ENCODE assay signal across 28 cellular contexts in the genomic region with DNA sequence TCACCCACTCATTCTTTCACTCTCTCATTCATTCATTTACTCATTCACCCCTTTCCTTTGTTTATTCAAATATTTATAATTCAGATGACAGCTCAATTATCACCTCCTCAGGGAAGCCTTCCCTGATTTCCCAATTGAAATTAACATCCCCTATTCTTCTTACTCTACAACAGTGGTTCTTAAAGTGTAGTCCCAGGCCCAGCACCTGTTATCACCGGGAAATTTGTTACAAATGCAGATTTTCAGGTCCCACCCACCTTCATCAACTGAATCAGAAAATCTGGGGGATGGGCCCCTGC. TPM values are rescaled to one million over a fixed set of nuclear protein-coding genes. Genes with fewer than 3 reads are reported as not detected.
"Had no signal": no experiment of that assay in that cellular context is flagged by ENCODE, and none has a peak within 500 bp of the region (broad histone marks: within the 10 kb centered on the region; RNA-seq: fewer than 3 reads in every experiment).

No MANE protein-coding gene starts in this region.

- H3K79me2 ChIP-seq: parathyroid adenoma had no signal

- H3K36me3 ChIP-seq: neutrophil, ovary, right lobe of liver, thyroid gland, upper lobe of right lung, uterus had no signal

- H3K4me1 ChIP-seq: parathyroid adenoma, psoas muscle, right lobe of liver, thyroid gland, upper lobe of right lung, uterus had no signal

- H3K9me3 Mint-ChIP-seq: naive B cell; natural killer cell; nephron; stimulated activated effector memory CD8-positive, alpha-beta T cell treated with anti-CD3 and anti-CD28 coated beads, Interleukin-12 subunit alpha, Interleukin-12 subunit beta, amount 100 ng/mL, for 72 hours; stimulated activated naive B cell treated with anti-CD40 and anti-IgM and Interleukin-4, amounts not matched to agents 10 μg/mL and 1 μg/mL and 100 μg/mL, for 72 hours; stimulated activated naive CD8-positive, alpha-beta T cell treated with anti-CD3 and anti-CD28 coated beads, Interleukin-15, Interleukin-2, amounts not matched to agents 100 ng/mL and 50 ng/mL, for 24 hours had no signal

- H3K27me3 Mint-ChIP-seq: progenitor cell of endocrine pancreas had no signal

- FAIRE-seq: small intestine had no signal

- DNase-seq: naive B cell; natural killer cell; nucleus accumbens; psoas muscle; right lobe of liver; small intestine; stimulated activated CD4-positive, alpha-beta T cell treated with anti-CD3 and anti-CD28 coated beads, Interleukin-2, amount 100 ng/mL, for 24 hours; stimulated activated CD4-positive, alpha-beta T cell treated with anti-CD3 and anti-CD28 coated beads, Interleukin-2, amount 100 ng/mL, for 48 hours; stimulated activated CD4-positive, alpha-beta T cell treated with anti-CD3 and anti-CD28 coated beads, Interleukin-4, amount 100 ng/mL, for 24 hours; stimulated activated naive B cell treated with anti-CD40 and anti-IgM and Interleukin-4, amounts not matched to agents 10 μg/mL and 1 μg/mL and 100 μg/mL, for 72 hours; stimulated activated naive CD4-positive, alpha-beta T cell treated with Interleukin-2 at 50 U/mL for 16 hours; stomach; thyroid gland; upper lobe of right lung; uterus had no signal

- H3K27ac Mint-ChIP-seq: naive B cell; natural killer cell; nephron; progenitor cell of endocrine pancreas; stimulated activated effector memory CD8-positive, alpha-beta T cell treated with anti-CD3 and anti-CD28 coated beads, Interleukin-12 subunit alpha, Interleukin-12 subunit beta, amount 100 ng/mL, for 72 hours; stimulated activated naive B cell treated with anti-CD40 and anti-IgM and Interleukin-4, amounts not matched to agents 10 μg/mL and 1 μg/mL and 100 μg/mL, for 72 hours; stimulated activated naive CD8-positive, alpha-beta T cell treated with anti-CD3 and anti-CD28 coated beads, Interleukin-15, Interleukin-2, amounts not matched to agents 100 ng/mL and 50 ng/mL, for 24 hours had no signal

- H3K4me3 ChIP-seq: ovary, psoas muscle, right lobe of liver, sigmoid colon, stomach, thoracic aorta, thyroid gland, tibial nerve, upper lobe of right lung, uterus had no signal

- H3K9me3 ChIP-seq: neutrophil, ovary, psoas muscle, right lobe of liver, sigmoid colon, stomach, thoracic aorta, thyroid gland, tibial nerve, upper lobe of right lung, uterus had no signal

- H2AFZ ChIP-seq: parathyroid adenoma had no signal

- H3K27me3 ChIP-seq: neutrophil, ovary, right lobe of liver, sigmoid colon, thyroid gland, tibial nerve, upper lobe of right lung, uterus had no signal

- H3K36me3 Mint-ChIP-seq: naive B cell; natural killer cell; stimulated activated effector memory CD8-positive, alpha-beta T cell treated with anti-CD3 and anti-CD28 coated beads, Interleukin-12 subunit alpha, Interleukin-12 subunit beta, amount 100 ng/mL, for 72 hours; stimulated activated naive B cell treated with anti-CD40 and anti-IgM and Interleukin-4, amounts not matched to agents 10 μg/mL and 1 μg/mL and 100 μg/mL, for 72 hours had no signal

- H3K27ac ChIP-seq: neutrophil, ovary, parathyroid adenoma, psoas muscle, right lobe of liver, sigmoid colon, stomach, thoracic aorta, thyroid gland, upper lobe of right lung, uterus had no signal

- H3K9ac ChIP-seq: parathyroid adenoma had no signal

- ATAC-seq: natural killer cell; right cardiac atrium; stimulated activated effector memory CD8-positive, alpha-beta T cell treated with anti-CD3 and anti-CD28 coated beads, Interleukin-12 subunit alpha, Interleukin-12 subunit beta, amount 100 ng/mL, for 72 hours had no signal

- H3K4me3 Mint-ChIP-seq: naive B cell; natural killer cell; nephron; stimulated activated effector memory CD8-positive, alpha-beta T cell treated with anti-CD3 and anti-CD28 coated beads, Interleukin-12 subunit alpha, Interleukin-12 subunit beta, amount 100 ng/mL, for 72 hours; stimulated activated naive B cell treated with anti-CD40 and anti-IgM and Interleukin-4, amounts not matched to agents 10 μg/mL and 1 μg/mL and 100 μg/mL, for 72 hours; stimulated activated naive CD8-positive, alpha-beta T cell treated with anti-CD3 and anti-CD28 coated beads, Interleukin-15, Interleukin-2, amounts not matched to agents 100 ng/mL and 50 ng/mL, for 24 hours had no signal

- H3K4me1 Mint-ChIP-seq: stimulated activated naive B cell treated with anti-CD40 and anti-IgM and Interleukin-4, amounts not matched to agents 10 μg/mL and 1 μg/mL and 100 μg/mL, for 72 hours had no signal

RNA-seq across cellular contexts. Expression of gene KIAA1755, which starts 30.3 kb away (rescaled TPM):
- total RNA-seq: natural killer cell, renal cortical epithelial cell had no signal
- polyA plus RNA-seq: neural cell had no signal
